28 cellular contexts compared by ENCODE assay signal in genomic region chr6:127195833-127196232, GRCh38.
"Had no signal": no experiment of that assay in that cellular context is flagged by ENCODE, and none has a peak within 500 bp of the region (broad histone marks: within the 10 kb centered on the region; RNA-seq: fewer than 3 reads in every experiment).

No MANE protein-coding gene starts in this region.

- ATAC-seq: foreskin keratinocyte; gastroesophageal sphincter; heart left ventricle; left colon; left ventricle myocardium superior; mucosa of descending colon; naive thymus-derived CD4-positive, alpha-beta T cell; stimulated activated naive CD8-positive, alpha-beta T cell treated with anti-CD3 and anti-CD28 coated beads, Interleukin-15, amount 100 ng/mL, for 72 hours; upper lobe of right lung had no signal

- H3K27ac ChIP-seq: coronary artery, esophagus muscularis mucosa, foreskin keratinocyte, gastroesophageal sphincter, heart left ventricle, neural progenitor cell, parathyroid adenoma, right atrium auricular region, sigmoid colon, skin epidermis, spleen, suprapubic skin, transverse colon, upper lobe of right lung, uterus had no signal

- H2AFZ ChIP-seq: neural progenitor cell, parathyroid adenoma had no signal

- H3K79me2 ChIP-seq: parathyroid adenoma had no signal

- DNase-seq: dermis blood vessel endothelial cell; effector memory CD4-positive, alpha-beta T cell; foreskin keratinocyte; heart left ventricle; hippocampal formation; left colon; left ventricle myocardium superior; mucosa of descending colon; naive thymus-derived CD4-positive, alpha-beta T cell; sigmoid colon; spleen; stimulated activated CD4-positive, alpha-beta T cell treated with anti-CD3 and anti-CD28 coated beads, Interleukin-2, amount 100 ng/mL, for 48 hours; stimulated activated naive CD4-positive, alpha-beta T cell; stimulated activated naive CD8-positive, alpha-beta T cell treated with anti-CD3 and anti-CD28 coated beads, Interleukin-15, amount 100 ng/mL, for 72 hours; transverse colon; upper lobe of right lung; uterus had no signal

- FAIRE-seq: endothelial cell of umbilical vein, islet of Langerhans had no signal

- H3K4me1 ChIP-seq: foreskin keratinocyte, parathyroid adenoma, right atrium auricular region had no signal

- H3K27me3 ChIP-seq: esophagus muscularis mucosa, gastroesophageal sphincter, heart left ventricle, neural progenitor cell, right atrium auricular region, sigmoid colon, spleen, suprapubic skin, transverse colon, upper lobe of right lung, uterus had no signal

- H3K4me2 ChIP-seq: neural progenitor cell had no signal

- H3K36me3 ChIP-seq: heart left ventricle, neural progenitor cell, right atrium auricular region, sigmoid colon, spleen, suprapubic skin, transverse colon, upper lobe of right lung, uterus had no signal

- H3K9ac ChIP-seq: neural progenitor cell, parathyroid adenoma had no signal

- H3K4me3 ChIP-seq: coronary artery, esophagus muscularis mucosa, gastroesophageal sphincter, heart left ventricle, lung, mucosa of descending colon, neural progenitor cell, right atrium auricular region, sigmoid colon, skin epidermis, spleen, suprapubic skin, transverse colon, upper lobe of right lung, uterus had no signal

- H3K9me3 ChIP-seq: esophagus muscularis mucosa, gastroesophageal sphincter, heart left ventricle, mucosa of descending colon, right atrium auricular region, sigmoid colon, spleen, suprapubic skin, transverse colon, upper lobe of right lung, uterus had no signal
